1 cellular context compared by ENCODE assay signal in genomic region chr19:50896591-50897190, GRCh38.
TF ChIP-seq lines count a peak whose summit lies in the region.

No MANE protein-coding gene starts in this region.

TF ChIP-seq in GM12878, 131 proteins besides CTCF, POLR2A, EP300 and RAD21 (continued from another document):
- TF ChIP-seq EED (IDR thresholded peaks at IDR 0.05; ENCODE audit: low read depth) (peak; percentile 86), CEBPB (IDR thresholded peaks at IDR 0.05; ENCODE audit: borderline replicate concordance in 1 of 2, low read depth in 2 of 2, low read length in 2 of 2) (0 out of 4 replicates have a peak, but pooled peaks of 1 of the 2 experiments have one; percentile 46), BMI1 (IDR thresholded peaks at IDR 0.05; ENCODE audit: borderline replicate concordance) (peak; percentile 52; the same call in 1 of the 2 replicates), ELK1 (IDR thresholded peaks at IDR 0.05; ENCODE audit: low read depth, low read length) (no peak), JUND (IDR thresholded peaks at IDR 0.05; ENCODE audit: low read depth, low read length) (peak; percentile 94), ZBTB40 (IDR thresholded peaks at IDR 0.05; ENCODE audit: borderline replicate concordance) (0 out of 2 replicates have a peak, but pooled peaks have one; percentile 22), CUX1 (IDR thresholded peaks at IDR 0.05; ENCODE audit: insufficient replicate concordance, low read depth, low read length) (peak; percentile 61), SMARCA5 (IDR thresholded peaks at IDR 0.05) (peak; percentile 93), E2F4 (IDR thresholded peaks at IDR 0.05; ENCODE audit: low read depth, low read length) (no peak), TBL1XR1 (IDR thresholded peaks at IDR 0.05; ENCODE audit: low read depth, low read length) (peak; percentile 76; the same call in 1 of the 2 replicates), RAD51 (IDR thresholded peaks at IDR 0.05) (peak; percentile 99), SKIL (IDR thresholded peaks at IDR 0.05; ENCODE audit: low read depth, poor library complexity, severe bottlenecking) (peak; percentile 92), MTA3 (IDR thresholded peaks at IDR 0.05; ENCODE audit: borderline replicate concordance, low read length) (no peak), PAX5 (IDR thresholded peaks at IDR 0.05; ENCODE audit: borderline replicate concordance, low read depth, low read length) (peak; percentile 100), TCF3 (IDR thresholded peaks at IDR 0.05; ENCODE audit: borderline replicate concordance, insufficient read depth, low read depth, low read length) (peak; percentile 76; the same call in 1 of the 2 replicates), MTA2 (IDR thresholded peaks at IDR 0.05; ENCODE audit: low read depth) (peak; percentile 89), PML (IDR thresholded peaks at IDR 0.05; ENCODE audit: low read length) (peak; percentile 64; the same call in 1 of the 2 replicates), RFX5 (IDR thresholded peaks at IDR 0.05; ENCODE audit: low read depth, low read length) (no peak), FOXM1 (IDR thresholded peaks at IDR 0.05; ENCODE audit: low read depth, low read length) (peak; percentile 62; the same call in 1 of the 2 replicates), IRF3 (IDR thresholded peaks at IDR 0.05) (no peak), POU2F2 (IDR thresholded peaks at IDR 0.05; ENCODE audit: borderline replicate concordance, low read depth, low read length) (peak; percentile 66; the same call in 1 of the 3 replicates)
